Comparison of ENCODE assay signal across 13 cellular contexts in the genomic region with DNA sequence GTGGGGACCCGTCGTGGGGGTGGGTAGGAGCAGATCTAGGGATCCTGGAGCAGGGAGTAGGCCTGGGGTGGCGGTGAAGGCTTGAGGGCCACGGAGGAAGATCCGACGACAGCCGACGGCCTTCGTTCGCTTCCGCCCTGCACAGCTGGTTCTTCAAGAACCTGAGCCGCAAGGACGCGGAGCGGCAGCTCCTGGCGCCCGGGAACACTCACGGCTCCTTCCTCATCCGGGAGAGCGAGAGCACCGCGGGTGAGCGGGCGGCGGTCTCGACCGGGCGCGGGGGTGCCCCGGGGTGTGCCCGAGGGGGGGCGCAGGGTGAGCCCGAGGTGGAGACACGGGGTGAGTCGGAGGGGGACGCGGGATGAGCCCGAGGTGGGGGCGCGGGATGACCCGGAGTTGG. TPM values are rescaled to one million over a fixed set of nuclear protein-coding genes. Genes with fewer than 3 reads are reported as not detected.
DNase-seq lines count a peak whose midpoint lies in the region; ATAC-seq and TF ChIP-seq lines count a peak whose summit lies in the region.
"Had no signal": no experiment of that assay in that cellular context is flagged by ENCODE, and none has a peak within 500 bp of the region (broad histone marks: within the 10 kb centered on the region; RNA-seq: fewer than 3 reads in every experiment).

No MANE protein-coding gene starts in this region.

- in situ Hi-C loops in transverse colon (cut with MboI; ENCODE audit: low pct_ligation_motif_present in 1 of 4, low pct_unique_long_range_greater_than_20kb in 1 of 4, low sequenced_read_pairs in 3 of 4): no loop called here

- H3K27ac ChIP-seq in transverse colon: no peak overlapping the region

- H3K36me3 ChIP-seq in transverse colon: no peaks in the 10 kb centered on the region

- peaks cover 52% of the 10 kb centered on the region for H3K4me1 Mint-ChIP-seq in activated naive CD4-positive, alpha-beta T cell treated with anti-CD3 and anti-CD28 coated beads, Interleukin-2, amount 10 ng/mL, durations not matched to agents 7 days and 5 days
- H3K4me1 Mint-ChIP-seq in WTC11: peaks cover 38% of the 10 kb centered on the region
- peaks cover 48% of the 10 kb centered on the region for H3K4me1 Mint-ChIP-seq in activated T-cell treated with anti-CD3 and anti-CD28 coated beads, Interleukin-2, amount 50 U/mL, for 72 hours (ENCODE audit: low read depth)

- TF ChIP-seq EP300 in transverse colon (IDR thresholded peaks at IDR 0.05; ENCODE audit: low read depth): no peak

- H3K27me3 ChIP-seq in transverse colon: peaks cover 24% of the 10 kb centered on the region

- peaks cover 5% of the 10 kb centered on the region for H3K27me3 Mint-ChIP-seq in activated naive CD4-positive, alpha-beta T cell treated with anti-CD3 and anti-CD28 coated beads, Interleukin-2, amount 10 ng/mL, durations not matched to agents 7 days and 5 days
- H3K27me3 Mint-ChIP-seq in WTC11 (ENCODE audit: low read depth): no peaks in the 10 kb centered on the region
- H3K27me3 Mint-ChIP-seq in activated T-cell treated with anti-CD3 and anti-CD28 coated beads, Interleukin-2, amount 50 U/mL, for 72 hours (ENCODE audit: low read depth): no peaks in the 10 kb centered on the region
- H3K27me3 Mint-ChIP-seq: activated B cell treated with CpG ODN at 0.5 μM for 24 hours had no signal

- H3K4me3 ChIP-seq in iPS-18c (ENCODE audit: insufficient read depth, low read depth, low read length): peak overlapping the region; percentile 28
- H3K4me3 ChIP-seq in transverse colon: no peak overlapping the region

- TF ChIP-seq CTCF in WTC11 (IDR thresholded peaks at IDR 0.05) (no peak), transverse colon (IDR thresholded peaks at IDR 0.05) (no peak)

- H3K36me3 Mint-ChIP-seq in activated naive CD4-positive, alpha-beta T cell treated with anti-CD3 and anti-CD28 coated beads, Interleukin-2, amount 10 ng/mL, durations not matched to agents 7 days and 5 days: peaks cover 86% of the 10 kb centered on the region
- peaks cover 25% of the 10 kb centered on the region for H3K36me3 Mint-ChIP-seq in WTC11
- peaks cover 10 to 27% of the 10 kb centered on the region in 2 donors for H3K36me3 Mint-ChIP-seq in activated T-cell treated with anti-CD3 and anti-CD28 coated beads, Interleukin-2, amount 50 U/mL, for 72 hours (ENCODE audit: insufficient read depth in 2 of 2)

- no peak for ATAC-seq in WTC11
- ATAC-seq in activated T-cell treated with anti-CD3 and anti-CD28 coated beads, Interleukin-2, amount 50 U/mL, for 72 hours (replicated peaks in 1 of 2): no peak

- no peaks in the 10 kb centered on the region for H3K9me3 Mint-ChIP-seq in activated naive CD4-positive, alpha-beta T cell treated with anti-CD3 and anti-CD28 coated beads, Interleukin-2, amount 10 ng/mL, durations not matched to agents 7 days and 5 days
- no peaks in the 10 kb centered on the region for H3K9me3 Mint-ChIP-seq in WTC11
- no peaks in the 10 kb centered on the region for H3K9me3 Mint-ChIP-seq in activated T-cell treated with anti-CD3 and anti-CD28 coated beads, Interleukin-2, amount 50 U/mL, for 72 hours
- H3K9me3 Mint-ChIP-seq: activated B cell treated with CpG ODN at 0.5 μM for 24 hours, IgD-negative memory B cell had no signal

- intact Hi-C loops in transverse colon (cut with DNase I; ENCODE audit: low total_unique reads): no loop called here

- WGBS in transverse colon (ENCODE audit: low coverage in 1 of 2), 2 donors: 29% methylated on average over 41 of the region's 41 CpGs; no CpG with 5 or more reads in 1 of the 2 donors

- POLR2A ChIA-PET in WTC11 (lab: Charles Lee): interaction anchor here (1.1 to 2.8 kb wide), 4 partner anchors 16 to 35 kb away, joined by 7 to 16 read pairs (median 12); a partner anchor contains a TSS

- CTCF ChIA-PET in activated naive CD4-positive, alpha-beta T cell treated with anti-CD3 and anti-CD28 coated beads, Interleukin-2, amount 10 ng/mL, durations not matched to agents 7 days and 5 days (lab: Charles Lee): interaction anchor here (1.6 to 4.7 kb wide), 2 partner anchors 26 to 59 kb away, joined by 6 to 16 read pairs; a partner anchor contains a TSS
- CTCF ChIA-PET in WTC11 (lab: Charles Lee): interaction anchor here (1.2 to 4.0 kb wide), 5 partner anchors 27 to 76 kb away, joined by 3 to 39 read pairs (median 14); no protein-coding TSS in a partner anchor

- peaks cover 0 to 7% (median 0%) of the 10 kb centered on the region in 4 donors for H3K4me1 ChIP-seq in transverse colon

- peak overlapping the region; percentile 3 for H3K4me3 Mint-ChIP-seq in activated naive CD4-positive, alpha-beta T cell treated with anti-CD3 and anti-CD28 coated beads, Interleukin-2, amount 10 ng/mL, durations not matched to agents 7 days and 5 days
- peak overlapping the region; percentile 67 for H3K4me3 Mint-ChIP-seq in WTC11
- peak overlapping the region in 1 of 2 donors; percentile 81 for H3K4me3 Mint-ChIP-seq in activated T-cell treated with anti-CD3 and anti-CD28 coated beads, Interleukin-2, amount 50 U/mL, for 72 hours
- H3K4me3 Mint-ChIP-seq: activated B cell treated with CpG ODN at 0.5 μM for 24 hours had no signal

- DNase-seq in activated naive CD4-positive, alpha-beta T cell treated with anti-CD3 and anti-CD28 coated beads, Interleukin-2, amount 10 ng/mL, durations not matched to agents 7 days and 5 days: no peak
- no peak for DNase-seq in activated naive CD4-positive, alpha-beta T cell (lab: John Stamatoyannopoulos, UW)
- DNase-seq in WTC11 (ENCODE audit: low spot score): peak; percentile 41
- peak; percentile 29 for DNase-seq in transverse colon
- no peak for DNase-seq in HuH-7.5 (ENCODE audit: low spot score)
- DNase-seq in NCI-H1436 (lab: John Stamatoyannopoulos, UW): no peak
- no peak for DNase-seq in activated T-cell treated with anti-CD3 and anti-CD28 coated beads, Interleukin-2, amount 50 U/mL, for 72 hours
- DNase-seq: activated B cell treated with CpG ODN at 0.5 μM for 24 hours; effector CD4-positive, alpha-beta T cell had no signal

- H3K9me3 ChIP-seq in iPS-18c (ENCODE audit: control insufficient read depth, insufficient read depth, low read length): no peaks in the 10 kb centered on the region
- no peaks in the 10 kb centered on the region for H3K9me3 ChIP-seq in transverse colon

- no peak for TF ChIP-seq POLR2A in transverse colon (IDR thresholded peaks at IDR 0.05)

- peak overlapping the region; percentile 90 for H3K27ac Mint-ChIP-seq in activated naive CD4-positive, alpha-beta T cell treated with anti-CD3 and anti-CD28 coated beads, Interleukin-2, amount 10 ng/mL, durations not matched to agents 7 days and 5 days
- H3K27ac Mint-ChIP-seq in WTC11: peak overlapping the region; percentile 94
- no peak overlapping the region for H3K27ac Mint-ChIP-seq in activated T-cell treated with anti-CD3 and anti-CD28 coated beads, Interleukin-2, amount 50 U/mL, for 72 hours
- H3K27ac Mint-ChIP-seq: activated B cell treated with CpG ODN at 0.5 μM for 24 hours had no signal

TF ChIP-seq in WTC11, 78 proteins besides CTCF, POLR2A, EP300 and RAD21:
- TF ChIP-seq TP53 (CRISPR knock-in tag; IDR thresholded peaks at IDR 0.05) (no peak), KAT7 (CRISPR knock-in tag; IDR thresholded peaks at IDR 0.05; ENCODE audit: borderline replicate concordance) (no peak)
- TF ChIP-seq, protein P1, sequence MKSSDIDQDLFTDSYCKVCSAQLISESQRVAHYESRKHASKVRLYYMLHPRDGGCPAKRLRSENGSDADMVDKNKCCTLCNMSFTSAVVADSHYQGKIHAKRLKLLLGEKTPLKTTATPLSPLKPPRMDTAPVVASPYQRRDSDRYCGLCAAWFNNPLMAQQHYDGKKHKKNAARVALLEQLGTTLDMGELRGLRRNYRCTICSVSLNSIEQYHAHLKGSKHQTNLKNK (CRISPR knock-in tag; IDR thresholded peaks at IDR 0.05): no peak

RNA-seq across cellular contexts. Expression of a gene that starts 16.5 kb away (rescaled TPM):
- total RNA-seq in WTC11 (2021): 108 to 120 TPM (median 119 TPM) in 3 replicates
- total RNA-seq in transverse colon: 100 to 1,000 TPM in 3 of 4 donors, 10 to 100 TPM in 1; 85.2 to 218 (median 174) TPM
- total RNA-seq in activated T-cell treated with anti-CD3 and anti-CD28 coated beads, Interleukin-2, amount 50 U/mL, for 72 hours: 100 to 1,000 TPM; 149 to 157 TPM

RNA-seq across cellular contexts. Expression of a gene that starts 24.4 kb away (rescaled TPM):
- total RNA-seq in WTC11 (2021) (51.0 to 60.5 TPM (median 57.0 TPM) in 3 replicates), transverse colon (10 to 100 TPM in 1 of 4 donors, 1 to 10 TPM in 2, not detected in 1; 4.5 to 12.3 (median 8.7) TPM)
- total RNA-seq in activated T-cell treated with anti-CD3 and anti-CD28 coated beads, Interleukin-2, amount 50 U/mL, for 72 hours: 100 to 1,000 TPM; 227 to 254 TPM
- total RNA-seq: myocyte, RPMI7951 had no signal

RNA-seq across cellular contexts. Expression of a gene that starts 28.4 kb away (rescaled TPM):
- total RNA-seq in WTC11 (2021) (5.4 to 7.4 TPM (median 7.1 TPM) in 3 replicates), transverse colon (1 to 10 TPM in 2 of 4 donors, not detected in 2; 1.1 to 1.5 TPM)
- 1 to 10 TPM; 1.6 to 1.9 TPM for total RNA-seq in activated T-cell treated with anti-CD3 and anti-CD28 coated beads, Interleukin-2, amount 50 U/mL, for 72 hours
- total RNA-seq: RPMI7951 had no signal

RNA-seq across cellular contexts. Expression of a gene that starts 53.2 kb away (rescaled TPM):
- total RNA-seq in WTC11 (2021) (237 to 243 TPM (median 241 TPM) in 3 replicates), transverse colon (100 to 1,000 TPM in 3 of 4 donors, 10 to 100 TPM in 1; 43.8 to 122 (median 114) TPM)
- 100 to 1,000 TPM; 241 to 276 TPM for total RNA-seq in activated T-cell treated with anti-CD3 and anti-CD28 coated beads, Interleukin-2, amount 50 U/mL, for 72 hours

RNA-seq across cellular contexts. Expression of a gene that starts 53.3 kb away (rescaled TPM):
- total RNA-seq in WTC11 (2021) (10.3 to 11.9 TPM (median 11.4 TPM) in 3 replicates), transverse colon (100 to 1,000 TPM in 1 of 4 donors, 10 to 100 TPM in 3; 16.5 to 166 (median 22.7) TPM)
- 10 to 100 TPM in 1 of 2 donors, 1 to 10 TPM in 1; 9.8 to 10.5 TPM for total RNA-seq in activated T-cell treated with anti-CD3 and anti-CD28 coated beads, Interleukin-2, amount 50 U/mL, for 72 hours

Comparison
In these comparisons a context has a peak if more than half of its experiments do, and no peak if none do; other contexts are left out.
1. DNase-seq: peak in WTC11 (single experiment) and transverse colon (single experiment); none in activated naive CD4-positive, alpha-beta T cell treated with anti-CD3 and anti-CD28 coated beads, Interleukin-2, amount 10 ng/mL, durations not matched to agents 7 days and 5 days (single experiment), activated naive CD4-positive, alpha-beta T cell (0 of 4), HuH-7.5 (single experiment), NCI-H1436 (single experiment) and activated T-cell treated with anti-CD3 and anti-CD28 coated beads, Interleukin-2, amount 50 U/mL, for 72 hours (0 of 2).